Comparison of ENCODE assay signal across 10 cellular contexts in genomic region chr6:26022737-26023136, GRCh38.
A peak's percentile ranks its signal among the peaks of the same experiment; 100 is the strongest.
DNase-seq lines count a peak whose midpoint lies in the region; ATAC-seq, FAIRE-seq and TF ChIP-seq lines count a peak whose summit lies in the region.
"Had no signal": no experiment of that assay in that cellular context is flagged by ENCODE, and none has a peak within 500 bp of the region (broad histone marks: within the 10 kb centered on the region; RNA-seq: fewer than 3 reads in every experiment).

No MANE protein-coding gene starts in this region.

- dilution Hi-C loops in endothelial cell of umbilical vein (cut with MboI; ENCODE audit: extremely low pct_ligation_motif_present, low sequenced_read_pairs) = no loop called here

- peak overlapping the region; percentile 99 for H3K27ac ChIP-seq in OCI-LY7 (ENCODE audit: low read depth, low read length, poor library complexity, severe bottlenecking)
- peak overlapping the region; percentile 84 for H3K27ac ChIP-seq in endothelial cell of umbilical vein (ENCODE audit: insufficient read depth, low read depth, low read length)

- H3K9me3 Mint-ChIP-seq in activated T-cell treated with anti-CD3 and anti-CD28 coated beads, Interleukin-2, amount 50 U/mL, for 24 hours = peaks cover 10% of the 10 kb centered on the region
- H3K9me3 Mint-ChIP-seq in stimulated activated naive B cell treated with anti-CD40 and anti-IgM and Interleukin-4, amounts not matched to agents 10 μg/mL and 1 μg/mL and 100 μg/mL, for 72 hours = peaks cover 3 to 5% of the 10 kb centered on the region in 2 donors

- no peaks in the 10 kb centered on the region for H3K27me3 Mint-ChIP-seq in activated T-cell treated with anti-CD3 and anti-CD28 coated beads, Interleukin-2, amount 50 U/mL, for 24 hours
- H3K27me3 Mint-ChIP-seq in stimulated activated naive B cell treated with anti-CD40 and anti-IgM and Interleukin-4, amounts not matched to agents 10 μg/mL and 1 μg/mL and 100 μg/mL, for 72 hours = peaks cover 0 to 8% of the 10 kb centered on the region in 2 donors

- no peaks in the 10 kb centered on the region; the same call in 1 of the 2 replicates for H3K36me3 ChIP-seq in OCI-LY7 (ENCODE audit: insufficient read depth, low read length)
- H3K36me3 ChIP-seq in endothelial cell of umbilical vein (ENCODE audit: control insufficient read depth in 2 of 2, extremely low read depth in 1 of 2, insufficient read depth in 2 of 2, low read length in 2 of 2) = no peaks in the 10 kb centered on the region
- H3K36me3 ChIP-seq: brain microvascular endothelial cell had no signal

- H3K36me3 Mint-ChIP-seq in activated T-cell treated with anti-CD3 and anti-CD28 coated beads, Interleukin-2, amount 50 U/mL, for 24 hours (ENCODE audit: low read depth) = peaks cover 13% of the 10 kb centered on the region
- H3K36me3 Mint-ChIP-seq in stimulated activated naive B cell treated with anti-CD40 and anti-IgM and Interleukin-4, amounts not matched to agents 10 μg/mL and 1 μg/mL and 100 μg/mL, for 72 hours = peaks cover 2 to 12% of the 10 kb centered on the region in 2 donors

- ATAC-seq in stimulated activated naive B cell treated with anti-CD40 and anti-IgM and Interleukin-4, amounts not matched to agents 10 μg/mL and 1 μg/mL and 100 μg/mL, for 72 hours (replicated peaks) = no peak

- BruUV-seq in OCI-LY7 (replicated peaks; lab: Mats Ljungman, UMichigan) (no TSS peak), endothelial cell of umbilical vein (replicated peaks; lab: Mats Ljungman, UMichigan) (no TSS peak)

- no peaks in the 10 kb centered on the region for H3K9me2 ChIP-seq in OCI-LY7 (ENCODE audit: insufficient read depth, low read length)

- POLR2A ChIA-PET in OCI-LY7 (lab: Charles Lee) (interaction anchor here (0.6 to 17.2 kb wide), 32 partner anchors 8 to 1871 kb away, joined by 3 to 793 read pairs (median 8); a partner anchor contains a TSS), endothelial cell of umbilical vein (lab: Charles Lee) (interaction anchor here (0.7 to 3.5 kb wide), 4 partner anchors 9 to 1870 kb away, joined by 5 to 84 read pairs (median 24); a partner anchor contains a TSS)

- H3K4me1 ChIP-seq in OCI-LY7 (ENCODE audit: insufficient read depth, low read length, poor library complexity, severe bottlenecking) (peaks cover 61% of the 10 kb centered on the region), endothelial cell of umbilical vein (ENCODE audit: control insufficient read depth, extremely low read depth, insufficient read depth, low read length) (peaks cover 21% of the 10 kb centered on the region)

- CTCF ChIA-PET in OCI-LY7 (lab: Charles Lee; ENCODE audit: unreplicated experiment) = no interaction called here
- CTCF ChIA-PET in endothelial cell of umbilical vein (lab: Charles Lee) = interaction anchor here (1.4 to 4.1 kb wide), 3 partner anchors 9 to 573 kb away, joined by 4 to 25 read pairs (median 7); a partner anchor contains a TSS

- FAIRE-seq in endothelial cell of umbilical vein (lab: Jason Lieb, UNC) (no peak), D721Med (lab: Jason Lieb, UNC) (no peak)

- no peaks in the 10 kb centered on the region for H3K9me1 ChIP-seq in endothelial cell of umbilical vein (replicated peaks; ENCODE audit: control insufficient read depth, extremely low read depth, insufficient read depth, low read length)

- no peak for DNase-seq in activated T-cell treated with anti-CD3 and anti-CD28 coated beads, Interleukin-2, amount 50 U/mL, for 24 hours
- no peak for DNase-seq in activated T-cell treated with anti-CD3 and anti-CD28 coated beads, Interleukin-2, amount 50 U/mL, for 48 hours
- DNase-seq in OCI-LY7 (ENCODE audit: low spot score) = peak; percentile 58
- no peak for DNase-seq in endothelial cell of umbilical vein (ENCODE audit: low read depth, low spot score)
- no peak for DNase-seq in stimulated activated naive B cell treated with anti-CD40 and anti-IgM and Interleukin-4, amounts not matched to agents 10 μg/mL and 1 μg/mL and 100 μg/mL, for 72 hours
- no peak for DNase-seq in superior temporal gyrus (ENCODE audit: extremely low spot score)
- DNase-seq in D721Med (ENCODE audit: insufficient read length, low spot score) = no peak
- DNase-seq in stimulated activated CD4-positive, alpha-beta T cell treated with anti-CD3 and anti-CD28 coated beads, Interleukin-4, amount 100 ng/mL, for 24 hours = no peak
- DNase-seq: GOT3 had no signal

- H3K79me2 ChIP-seq in OCI-LY7 (ENCODE audit: insufficient read depth, low read depth, low read length) (no peaks in the 10 kb centered on the region), endothelial cell of umbilical vein (ENCODE audit: control insufficient read depth, insufficient read depth, low read length) (no peaks in the 10 kb centered on the region)

- peak overlapping the region; percentile 99 for H3K27ac Mint-ChIP-seq in activated T-cell treated with anti-CD3 and anti-CD28 coated beads, Interleukin-2, amount 50 U/mL, for 24 hours
- peak overlapping the region; percentile 100 for H3K27ac Mint-ChIP-seq in stimulated activated naive B cell treated with anti-CD40 and anti-IgM and Interleukin-4, amounts not matched to agents 10 μg/mL and 1 μg/mL and 100 μg/mL, for 72 hours

- intact Hi-C loops in OCI-LY7 (cut with micrococcal nuclease; ENCODE audit: unreplicated experiment) = loop anchor here (5.0 to 10.0 kb wide), 2 partner anchors 635 to 1508 kb away; no protein-coding TSS in a partner anchor
- intact Hi-C loops in endothelial cell of umbilical vein (cut with micrococcal nuclease) = loop anchor here (5.0 to 10.0 kb wide), 3 partner anchors 532 to 1845 kb away; a partner anchor contains a TSS

- no peaks in the 10 kb centered on the region for H3K27me3 ChIP-seq in endothelial cell of umbilical vein (ENCODE audit: control insufficient read depth in 2 of 2, insufficient read depth in 2 of 2, low read length in 2 of 2)
- H3K27me3 ChIP-seq: brain microvascular endothelial cell had no signal

- H3K9ac ChIP-seq in endothelial cell of umbilical vein (replicated peaks; ENCODE audit: extremely low read depth, insufficient read depth, low read length) = peak overlapping the region; percentile 78

- H2AFZ ChIP-seq in OCI-LY7 (ENCODE audit: low read length) (peak overlapping the region; percentile 2; the same call in 1 of the 2 replicates), endothelial cell of umbilical vein (ENCODE audit: low read depth, low read length) (no peak overlapping the region)

- no peak for TF ChIP-seq CTCF in OCI-LY7 (conservative IDR thresholded peaks at IDR 0.05; ENCODE audit: low read length)
- TF ChIP-seq CTCF in endothelial cell of umbilical vein (IDR thresholded peaks at IDR 0.05; ENCODE audit: extremely low read depth in 1 of 2, insufficient read depth in 1 of 2, low read depth in 1 of 2, low read length in 2 of 2) = no peak
- no peak for TF ChIP-seq CTCF in D721Med (IDR thresholded peaks at IDR 0.05; ENCODE audit: insufficient read depth, missing control alignments)

- H3K4me2 ChIP-seq in OCI-LY7 (ENCODE audit: low read length) (peak overlapping the region; percentile 98), endothelial cell of umbilical vein (ENCODE audit: insufficient read depth, low read length) (no peak overlapping the region)

- peak overlapping the region; percentile 75 for H3K4me3 ChIP-seq in OCI-LY7 (ENCODE audit: low read depth, low read length, poor library complexity, severe bottlenecking)
- H3K4me3 ChIP-seq in endothelial cell of umbilical vein (replicated peaks in 1 of 3; ENCODE audit: insufficient read depth in 1 of 3, low read depth in 1 of 3, low read length in 3 of 3) = no peak overlapping the region

- H4K20me1 ChIP-seq in OCI-LY7 (ENCODE audit: insufficient read depth, low read length) = no peaks in the 10 kb centered on the region
- H4K20me1 ChIP-seq in endothelial cell of umbilical vein (replicated peaks; ENCODE audit: control insufficient read depth, extremely low read depth, insufficient read depth, low read length) = no peaks in the 10 kb centered on the region

- peak overlapping the region; percentile 84 for H3K4me3 Mint-ChIP-seq in activated T-cell treated with anti-CD3 and anti-CD28 coated beads, Interleukin-2, amount 50 U/mL, for 24 hours
- H3K4me3 Mint-ChIP-seq in stimulated activated naive B cell treated with anti-CD40 and anti-IgM and Interleukin-4, amounts not matched to agents 10 μg/mL and 1 μg/mL and 100 μg/mL, for 72 hours = peak overlapping the region; percentile 88 to 99

- TF ChIP-seq POLR2A in endothelial cell of umbilical vein (IDR thresholded peaks at IDR 0.05; ENCODE audit: low read depth, low read length) = no peak

- H3K9me3 ChIP-seq in OCI-LY7 (ENCODE audit: low read length) = peaks cover 9% of the 10 kb centered on the region
- H3K9me3 ChIP-seq in endothelial cell of umbilical vein (replicated peaks; ENCODE audit: control insufficient read depth, insufficient read depth, low read length) = no peaks in the 10 kb centered on the region

- H3K4me1 Mint-ChIP-seq in activated T-cell treated with anti-CD3 and anti-CD28 coated beads, Interleukin-2, amount 50 U/mL, for 24 hours (ENCODE audit: low read depth) = peaks cover 77% of the 10 kb centered on the region
- H3K4me1 Mint-ChIP-seq in stimulated activated naive B cell treated with anti-CD40 and anti-IgM and Interleukin-4, amounts not matched to agents 10 μg/mL and 1 μg/mL and 100 μg/mL, for 72 hours = peaks cover 29 to 37% of the 10 kb centered on the region in 2 donors

TF ChIP-seq in endothelial cell of umbilical vein, 7 proteins besides CTCF, POLR2A, EP300 and RAD21:
- TF ChIP-seq FOS (IDR thresholded peaks at IDR 0.05; ENCODE audit: borderline replicate concordance, insufficient read depth, low read length) (no peak), GATA2 (IDR thresholded peaks at IDR 0.05; ENCODE audit: insufficient read depth, insufficient read length, low read depth, low read length) (no peak), POLR2AphosphoS5 (IDR thresholded peaks at IDR 0.05; ENCODE audit: insufficient read depth, low read depth, low read length) (no peak), MYC (IDR thresholded peaks at IDR 0.05; ENCODE audit: low read depth, low read length) (no peak), JUN (IDR thresholded peaks at IDR 0.05; ENCODE audit: borderline replicate concordance, insufficient read depth, insufficient read length, low read depth) (no peak), EZH2 (IDR thresholded peaks at IDR 0.05; ENCODE audit: borderline replicate concordance, low read depth, low read length, severe bottlenecking) (no peak)
- TF ChIP-seq, protein P1, sequence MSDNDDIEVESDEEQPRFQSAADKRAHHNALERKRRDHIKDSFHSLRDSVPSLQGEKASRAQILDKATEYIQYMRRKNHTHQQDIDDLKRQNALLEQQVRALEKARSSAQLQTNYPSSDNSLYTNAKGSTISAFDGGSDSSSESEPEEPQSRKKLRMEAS (IDR thresholded peaks at IDR 0.05; ENCODE audit: insufficient read depth, insufficient read length) = no peak
